8 cellular contexts compared by ENCODE assay signal in the genomic region with DNA sequence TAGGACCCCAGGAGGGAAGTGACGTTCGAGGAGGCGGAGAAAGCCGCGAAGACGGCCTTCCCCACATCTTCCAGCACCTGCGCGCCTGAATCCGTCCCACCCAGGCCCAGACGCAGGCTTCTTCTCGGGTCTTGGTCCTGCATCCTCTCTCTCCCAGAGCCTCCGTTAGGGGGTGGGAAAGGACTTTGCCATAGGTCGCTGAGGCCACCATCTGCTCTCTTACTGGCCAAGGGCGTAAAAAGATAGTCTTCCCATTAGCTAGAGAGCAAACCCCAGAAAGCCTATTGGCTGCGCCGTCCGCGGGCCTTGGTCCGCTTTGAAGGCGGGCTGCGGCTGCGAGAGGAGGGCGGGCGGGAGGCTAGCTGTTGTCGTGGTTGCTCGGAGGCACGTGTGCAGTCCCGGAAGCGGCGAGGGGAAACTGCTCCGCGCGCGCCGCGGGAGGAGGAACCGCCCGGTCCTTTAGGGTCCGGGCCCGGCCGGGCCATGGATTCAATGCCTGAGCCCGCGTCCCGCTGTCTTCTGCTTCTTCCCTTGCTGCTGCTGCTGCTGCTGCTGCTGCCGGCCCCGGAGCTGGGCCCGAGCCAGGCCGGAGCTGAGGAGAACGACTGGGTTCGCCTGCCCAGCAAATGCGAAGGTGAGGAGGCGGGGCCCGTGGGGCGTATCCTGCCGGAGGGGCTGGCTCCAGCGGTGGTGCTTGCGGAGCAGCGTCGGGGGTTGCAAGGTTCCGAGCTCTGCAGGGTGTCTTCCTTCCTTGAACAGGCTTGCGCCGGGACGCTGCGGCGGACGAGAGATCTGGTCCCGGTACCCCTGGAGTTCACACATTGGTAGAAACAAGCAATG. TPM values are rescaled to one million over a fixed set of nuclear protein-coding genes. Genes with fewer than 3 reads are reported as not detected.
DNase-seq lines count a peak whose midpoint lies in the region; ATAC-seq, FAIRE-seq and TF ChIP-seq lines count a peak whose summit lies in the region.

A gene (plus strand): TSS at position 393 of the 840 bp plus-strand sequence. CDS start 91 bp downstream, at position 484.

- peaks cover 6 to 7% of the 10 kb centered on the region in 2 donors for H3K4me1 ChIP-seq in kidney (ENCODE audit: control insufficient read depth in 1 of 2, insufficient read depth in 1 of 2, low read depth in 1 of 2, low read length in 2 of 2)

- peak within 1 kb of the TSS; percentile 87 to 94 for H3K27ac ChIP-seq in kidney (ENCODE audit: low read depth in 2 of 2, low read length in 2 of 2)

- no peak for FAIRE-seq in kidney (lab: Jason Lieb, UNC)

- intact Hi-C loops in kidney (cut with DNase I), result no loop called here

- DNase-seq in AG20443 (ENCODE audit: low spot score), result peak; percentile 96
- DNase-seq in NCI-H510A (lab: John Stamatoyannopoulos, UW), result peak; percentile 99
- peak; percentile 88 for DNase-seq in activated CD4-positive, alpha-beta T cell treated with anti-CD3 and anti-CD28 coated beads for 1 hour
- peak; percentile 96 for DNase-seq in cerebellum (ENCODE audit: low spot score)
- peak; percentile 98 for DNase-seq in kidney
- DNase-seq in stimulated activated CD4-positive, alpha-beta T cell treated with anti-CD3 and anti-CD28 coated beads, Interleukin-15, amount 100 ng/mL, for 24 hours, result peak; percentile 97

- TF ChIP-seq CTCF in kidney (IDR thresholded peaks at IDR 0.05; ENCODE audit: borderline replicate concordance, extremely low read depth, insufficient read depth), result no peak

- H3K4me3 ChIP-seq in kidney (ENCODE audit: low read length in 2 of 2), result peak within 1 kb of the TSS; percentile 85 to 88

- H3K36me3 ChIP-seq in kidney (ENCODE audit: control insufficient read depth in 1 of 2, insufficient read depth in 2 of 2, low read length in 2 of 2), result peaks cover under 1 to 2% of the 10 kb centered on the region in 2 donors

- peak; percentile 77 for ATAC-seq in HG03432 (IDR thresholded peaks at IDR 0.05; ENCODE audit: unreplicated experiment)

- no peaks in the 10 kb centered on the region for H3K9me3 ChIP-seq in kidney (ENCODE audit: control insufficient read depth in 1 of 2, low read length in 2 of 2)

- TF ChIP-seq POLR2A in GM19099 (IDR thresholded peaks at IDR 0.05; ENCODE audit: extremely low read depth, insufficient read length, low read depth), result peak; percentile 82

- H3K9ac ChIP-seq in kidney (ENCODE audit: low read length in 2 of 2), result peak within 1 kb of the TSS; percentile 68 to 83

RNA-seq across cellular contexts. Expression of the gene that starts here (rescaled TPM):
- total RNA-seq in cerebellum (18.9 TPM), kidney (49.9 TPM)
- polyA plus RNA-seq in kidney (ENCODE audit: insufficient read depth, low read depth, low replicate concordance), result 40.1 TPM

Comparison
In these comparisons a context has a peak if more than half of its experiments do, and no peak if none do; other contexts are left out.
1. Peak in every context shown above with its lines: DNase-seq, ATAC-seq, H3K4me3 ChIP-seq and H3K27ac ChIP-seq.